1 cellular context compared by ENCODE assay signal in the genomic region with DNA sequence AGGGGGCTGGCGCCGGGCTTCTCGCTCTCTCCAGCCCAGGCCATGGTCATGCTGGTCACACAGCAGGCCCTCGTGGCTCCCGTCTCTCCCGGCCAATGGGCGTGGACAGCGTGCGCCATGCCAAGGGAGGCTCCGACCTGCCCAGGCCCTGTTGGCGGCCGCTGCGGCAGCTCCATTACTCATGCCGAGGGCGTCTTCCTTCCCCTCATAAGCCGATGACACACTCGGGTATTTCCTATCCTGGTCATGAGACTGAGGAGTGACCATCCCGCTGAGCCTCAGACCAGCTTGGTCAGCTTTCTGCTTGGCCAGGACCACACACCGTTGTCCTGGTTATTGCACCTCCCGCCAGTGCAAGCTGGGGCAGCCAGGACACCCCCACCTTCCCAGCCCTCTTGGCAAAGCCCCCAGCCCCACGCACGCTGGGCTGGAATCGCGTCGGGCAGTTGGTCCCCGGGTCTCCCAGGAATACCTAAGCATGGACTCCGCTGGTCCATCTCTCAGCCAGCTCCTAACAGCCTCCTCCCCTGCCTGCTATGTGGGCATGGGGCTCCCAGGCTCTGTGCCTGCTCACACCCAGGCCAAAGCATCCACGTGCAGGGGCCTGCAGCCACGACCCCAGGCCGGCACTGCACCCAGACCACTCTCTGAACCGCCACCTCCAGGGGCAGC.
TF ChIP-seq lines count a peak whose summit lies in the region.

No MANE protein-coding gene starts in this region.

TF ChIP-seq in endothelial cell of umbilical vein, 7 proteins besides CTCF, POLR2A, EP300 and RAD21:
- TF ChIP-seq, protein P1, sequence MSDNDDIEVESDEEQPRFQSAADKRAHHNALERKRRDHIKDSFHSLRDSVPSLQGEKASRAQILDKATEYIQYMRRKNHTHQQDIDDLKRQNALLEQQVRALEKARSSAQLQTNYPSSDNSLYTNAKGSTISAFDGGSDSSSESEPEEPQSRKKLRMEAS (IDR thresholded peaks at IDR 0.05; ENCODE audit: insufficient read depth, insufficient read length) = peak; percentile 74
- TF ChIP-seq MYC (IDR thresholded peaks at IDR 0.05; ENCODE audit: low read depth, low read length) (no peak), JUN (IDR thresholded peaks at IDR 0.05; ENCODE audit: borderline replicate concordance, insufficient read depth, insufficient read length, low read depth) (peak; percentile 75), GATA2 (IDR thresholded peaks at IDR 0.05; ENCODE audit: insufficient read depth, insufficient read length, low read depth, low read length) (no peak), POLR2AphosphoS5 (IDR thresholded peaks at IDR 0.05; ENCODE audit: insufficient read depth, low read depth, low read length) (peak; percentile 89), EZH2 (IDR thresholded peaks at IDR 0.05; ENCODE audit: borderline replicate concordance, low read depth, low read length, severe bottlenecking) (no peak), FOS (IDR thresholded peaks at IDR 0.05; ENCODE audit: borderline replicate concordance, insufficient read depth, low read length) (peak; percentile 94)
